In genomic region chr2:45755585-45756330, GRCh38 we compare ENCODE assay signal across 1 cellular context.
A peak's percentile ranks its signal among the peaks of the same experiment; 100 is the strongest.
TF ChIP-seq lines count a peak whose summit lies in the region.

No MANE protein-coding gene starts in this region.

TF ChIP-seq in SK-N-SH, 30 proteins besides CTCF, POLR2A, EP300 and RAD21 (continued from another document):
- TF ChIP-seq MAX (IDR thresholded peaks at IDR 0.05; ENCODE audit: low read depth) (0 out of 2 replicates have a peak, but pooled peaks have one; percentile 48), NRF1 (IDR thresholded peaks at IDR 0.05; ENCODE audit: low read depth, low read length) (no peak), USF2 (IDR thresholded peaks at IDR 0.05; ENCODE audit: borderline replicate concordance, low read depth, low read length) (no peak), IRF3 (IDR thresholded peaks at IDR 0.05; ENCODE audit: low read depth, low read length) (no peak), GATA2 (CRISPR knock-in tag; IDR thresholded peaks at IDR 0.05) (no peak), TAF1 (IDR thresholded peaks at IDR 0.05; ENCODE audit: borderline replicate concordance, low read depth, low read length) (no peak), ELF1 (IDR thresholded peaks at IDR 0.05) (no peak), PBX3 (IDR thresholded peaks at IDR 0.05) (peak; percentile 88), REST (IDR thresholded peaks at IDR 0.05; ENCODE audit: low read depth, low read length) (no peak), FOXM1 (IDR thresholded peaks at IDR 0.05; ENCODE audit: low read depth) (no peak), CHD2 (IDR thresholded peaks at IDR 0.05; ENCODE audit: low read length, partially characterized antibody) (no peak), SIN3A (IDR thresholded peaks at IDR 0.05; ENCODE audit: borderline replicate concordance, low read depth, low read length) (no peak), POLR2AphosphoS5 (IDR thresholded peaks at IDR 0.05; ENCODE audit: low read depth, low read length) (peak; percentile 58; the same call in 1 of the 2 replicates), RCOR1 (IDR thresholded peaks at IDR 0.05; ENCODE audit: low read length) (no peak), RFX5 (IDR thresholded peaks at IDR 0.05; ENCODE audit: low read length) (no peak), MEF2A (IDR thresholded peaks at IDR 0.05; ENCODE audit: borderline replicate concordance, low read depth) (no peak), TCF12 (IDR thresholded peaks at IDR 0.05) (peak; percentile 89), SMC3 (IDR thresholded peaks at IDR 0.05; ENCODE audit: low read depth, low read length) (no peak), FOXJ3 (CRISPR knock-in tag; IDR thresholded peaks at IDR 0.05) (no peak), YY1 (IDR thresholded peaks at IDR 0.05; ENCODE audit: low read depth) (no peak), ZBTB33 (IDR thresholded peaks at IDR 0.05; ENCODE audit: borderline replicate concordance, low read depth) (no peak)
